ENCODE assay signal across 9 cellular contexts in genomic region chr20:63706027-63706695, GRCh38. TPM values are rescaled to one million over a fixed set of nuclear protein-coding genes. Genes with fewer than 3 reads are reported as not detected.
DNase-seq lines count a peak whose midpoint lies in the region; ATAC-seq and TF ChIP-seq lines count a peak whose summit lies in the region.
"Had no signal": no experiment of that assay in that cellular context is flagged by ENCODE, and none has a peak within 500 bp of the region (broad histone marks: within the 10 kb centered on the region; RNA-seq: fewer than 3 reads in every experiment).

No MANE protein-coding gene starts in this region.

- no peaks in the 10 kb centered on the region for H3K9me3 Mint-ChIP-seq in T-helper 1 cell treated with Interleukin-12 subunit alpha and Interleukin-12 subunit beta and Interleukin-4 antibody, amounts not matched to agents 30 μg/mL and 1 μg/mL, for 36 hours
- no peaks in the 10 kb centered on the region for H3K9me3 Mint-ChIP-seq in stimulated activated effector memory CD8-positive, alpha-beta T cell treated with anti-CD3 and anti-CD28 coated beads, Interleukin-12 subunit alpha, Interleukin-12 subunit beta, amount 100 ng/mL, for 72 hours

- TF ChIP-seq CTCF in WI38 (IDR thresholded peaks at IDR 0.05; ENCODE audit: low read depth, low read length) = no peak

- H3K27me3 Mint-ChIP-seq in T-helper 1 cell treated with Interleukin-12 subunit alpha and Interleukin-12 subunit beta and Interleukin-4 antibody, amounts not matched to agents 30 μg/mL and 1 μg/mL, for 36 hours (ENCODE audit: low read depth) = no peaks in the 10 kb centered on the region

- peaks cover 33% of the 10 kb centered on the region for H3K36me3 Mint-ChIP-seq in T-helper 1 cell treated with Interleukin-12 subunit alpha and Interleukin-12 subunit beta and Interleukin-4 antibody, amounts not matched to agents 30 μg/mL and 1 μg/mL, for 36 hours (ENCODE audit: low read depth)
- peaks cover 71% of the 10 kb centered on the region for H3K36me3 Mint-ChIP-seq in stimulated activated effector memory CD8-positive, alpha-beta T cell treated with anti-CD3 and anti-CD28 coated beads, Interleukin-12 subunit alpha, Interleukin-12 subunit beta, amount 100 ng/mL, for 72 hours

- peak overlapping the region; percentile 87 for H3K4me3 ChIP-seq in WI38 (ENCODE audit: low read depth, low read length)

- H3K4me3 Mint-ChIP-seq in T-helper 1 cell treated with Interleukin-12 subunit alpha and Interleukin-12 subunit beta and Interleukin-4 antibody, amounts not matched to agents 30 μg/mL and 1 μg/mL, for 36 hours = peak overlapping the region; percentile 87
- peak overlapping the region; percentile 89 for H3K4me3 Mint-ChIP-seq in stimulated activated effector memory CD8-positive, alpha-beta T cell treated with anti-CD3 and anti-CD28 coated beads, Interleukin-12 subunit alpha, Interleukin-12 subunit beta, amount 100 ng/mL, for 72 hours

- intact Hi-C loops in left ventricle myocardium superior (cut with micrococcal nuclease) = no loop called here

- H3K4me1 Mint-ChIP-seq in T-helper 1 cell treated with Interleukin-12 subunit alpha and Interleukin-12 subunit beta and Interleukin-4 antibody, amounts not matched to agents 30 μg/mL and 1 μg/mL, for 36 hours (ENCODE audit: low read depth) = peaks cover 29% of the 10 kb centered on the region
- H3K4me1 Mint-ChIP-seq in stimulated activated effector memory CD8-positive, alpha-beta T cell treated with anti-CD3 and anti-CD28 coated beads, Interleukin-12 subunit alpha, Interleukin-12 subunit beta, amount 100 ng/mL, for 72 hours = peaks cover 54% of the 10 kb centered on the region

- peak overlapping the region; percentile 81 for H3K27ac Mint-ChIP-seq in T-helper 1 cell treated with Interleukin-12 subunit alpha and Interleukin-12 subunit beta and Interleukin-4 antibody, amounts not matched to agents 30 μg/mL and 1 μg/mL, for 36 hours
- H3K27ac Mint-ChIP-seq in stimulated activated effector memory CD8-positive, alpha-beta T cell treated with anti-CD3 and anti-CD28 coated beads, Interleukin-12 subunit alpha, Interleukin-12 subunit beta, amount 100 ng/mL, for 72 hours = peak overlapping the region; percentile 75

- no peak for DNase-seq in T-helper 1 cell
- DNase-seq in left ventricle myocardium superior = peak; percentile 30
- DNase-seq in stimulated activated effector memory CD8-positive, alpha-beta T cell treated with anti-CD3 and anti-CD28 coated beads, Interleukin-12 subunit alpha, Interleukin-12 subunit beta, amount 100 ng/mL, for 72 hours (ENCODE audit: low spot score in 2 of 2) = no peak
- DNase-seq in LoVo (ENCODE audit: low spot score) = no peak

- no peak for ATAC-seq in left ventricle myocardium superior
- no peak for ATAC-seq in stimulated activated effector memory CD8-positive, alpha-beta T cell treated with anti-CD3 and anti-CD28 coated beads, Interleukin-12 subunit alpha, Interleukin-12 subunit beta, amount 100 ng/mL, for 72 hours
- ATAC-seq in HG03457 (IDR thresholded peaks at IDR 0.05; ENCODE audit: unreplicated experiment) = no peak
- no peak for ATAC-seq in GM18868 (IDR thresholded peaks at IDR 0.05; ENCODE audit: unreplicated experiment)

RNA-seq across cellular contexts. Expression of gene ARFRP1, which starts 1.6 kb away (rescaled TPM):
- 46.5 TPM for total RNA-seq in left ventricle myocardium superior

RNA-seq across cellular contexts. Expression of gene ZGPAT, which starts 1.7 kb away (rescaled TPM):
- total RNA-seq in left ventricle myocardium superior = 16.2 TPM

RNA-seq across cellular contexts. Expression of gene TNFRSF6B, which starts 9.7 kb away (rescaled TPM):
- 0.64 TPM for total RNA-seq in left ventricle myocardium superior
- total RNA-seq: T-helper 2 cell treated with Interferon-gamma antibody and Interleukin-4, amounts not matched to agents 100 ng/mL and 5 ng/mL, for 36 hours had no signal

RNA-seq across cellular contexts. Expression of gene LIME1, which starts 30.3 kb away (rescaled TPM):
- total RNA-seq in left ventricle myocardium superior = 2.7 TPM

RNA-seq across cellular contexts. Expression of gene SLC2A4RG, which starts 33.4 kb away (rescaled TPM):
- total RNA-seq in left ventricle myocardium superior = 104 TPM
